In genomic region chr6:31652925-31653724, GRCh38 we compare ENCODE assay signal across 8 cellular contexts. TPM values are rescaled to one million over a fixed set of nuclear protein-coding genes. Genes with fewer than 3 reads are reported as not detected.
DNase-seq lines count a peak whose midpoint lies in the region; ATAC-seq and TF ChIP-seq lines count a peak whose summit lies in the region.

No MANE protein-coding gene starts in this region.

- H3K36me3 ChIP-seq in Caco-2 (ENCODE audit: control insufficient read depth, insufficient read depth, low read length) (peaks cover 7% of the 10 kb centered on the region), PC-3 (ENCODE audit: low read depth, low read length) (peaks cover 23% of the 10 kb centered on the region), hepatocyte (replicated peaks; ENCODE audit: insufficient read depth, low read depth) (no peaks in the 10 kb centered on the region)

- no peaks in the 10 kb centered on the region; the same call in 1 of the 2 replicates for H4K20me1 ChIP-seq in PC-3 (ENCODE audit: low read length)
- no peaks in the 10 kb centered on the region for H4K20me1 ChIP-seq in hepatocyte (ENCODE audit: insufficient read depth, poor library complexity, severe bottlenecking)

- peak; percentile 66 for ATAC-seq in HG03175 (IDR thresholded peaks at IDR 0.05; ENCODE audit: unreplicated experiment)
- peak; percentile 66 for ATAC-seq in PC-3

- H3K36me3 Mint-ChIP-seq in Caco-2 (ENCODE audit: insufficient read depth, unreplicated experiment) = peaks cover 68% of the 10 kb centered on the region

- H3K79me2 ChIP-seq in PC-3 (ENCODE audit: low read length) (peaks cover 46% of the 10 kb centered on the region), hepatocyte (peaks cover 62% of the 10 kb centered on the region)

- peaks cover 36% of the 10 kb centered on the region for H3K4me1 ChIP-seq in Caco-2
- peaks cover 24% of the 10 kb centered on the region for H3K4me1 ChIP-seq in PC-3 (ENCODE audit: insufficient read depth, low read length)
- H3K4me1 ChIP-seq in hepatocyte (ENCODE audit: insufficient read depth) = peaks cover 15% of the 10 kb centered on the region

- CTCF ChIA-PET in Caco-2 (lab: Charles Lee) = interaction anchor here (0.6 to 1.5 kb wide), 4 partner anchors 7 to 210 kb away, joined by 3 to 6 read pairs (median 3); partner anchors contain the start of genes C6orf47, GPANK1 and NEU1
- CTCF ChIA-PET in PC-3 (lab: Charles Lee) = interaction anchor here (0.6 kb wide), 1 partner anchor 1319 kb away, joined by 5 read pairs; no protein-coding TSS in a partner anchor

- no peaks in the 10 kb centered on the region for H3F3A ChIP-seq in PC-3 (ENCODE audit: low read length, unreplicated experiment)

- peak overlapping the region; percentile 90 for H3K4me2 ChIP-seq in PC-3 (ENCODE audit: low read length)
- peak overlapping the region; percentile 87 for H3K4me2 ChIP-seq in hepatocyte

- H2AFZ ChIP-seq in PC-3 (ENCODE audit: low read length) (peak overlapping the region; percentile 69), hepatocyte (peak overlapping the region; percentile 47)

- no peaks in the 10 kb centered on the region for H3K27me3 Mint-ChIP-seq in Caco-2 (ENCODE audit: insufficient read depth, unreplicated experiment)

- H3K27ac ChIP-seq in PC-3 (ENCODE audit: low read length) = peak overlapping the region; percentile 86
- H3K27ac ChIP-seq in adipose tissue (ENCODE audit: low read depth, low read length) = peak overlapping the region; percentile 59
- peak overlapping the region; percentile 99 for H3K27ac ChIP-seq in hepatocyte

- POLR2A ChIA-PET in Caco-2 (lab: Charles Lee) (interaction anchor here (0.7 to 1.8 kb wide), 7 partner anchors 8 to 210 kb away, joined by 3 to 17 read pairs (median 7); partner anchors contain the start of genes C6orf47, GPANK1, HSPA1B and LSM2), PC-3 (lab: Charles Lee; ENCODE audit: unreplicated experiment) (interaction anchor here (0.6 to 0.7 kb wide), 4 partner anchors 10 to 245 kb away, joined by 5 to 14 read pairs (median 9); no protein-coding TSS in a partner anchor)

- BruUV-seq in Caco-2 (replicated peaks; lab: Mats Ljungman, UMichigan) = TSS peak; percentile 95
- BruUV-seq in PC-3 (replicated peaks; lab: Mats Ljungman, UMichigan) = TSS peak; percentile 94

- H3K9me2 ChIP-seq in PC-3 (replicated peaks; ENCODE audit: low read length) = no peaks in the 10 kb centered on the region
- H3K9me2 ChIP-seq in hepatocyte (replicated peaks; ENCODE audit: insufficient read depth) = no peaks in the 10 kb centered on the region

- H3K9me3 Mint-ChIP-seq in Caco-2 (ENCODE audit: unreplicated experiment) = no peaks in the 10 kb centered on the region

- peak overlapping the region; percentile 95 for H3K9ac ChIP-seq in PC-3 (ENCODE audit: low read length)

- TF ChIP-seq CTCF in Caco-2 (IDR thresholded peaks at IDR 0.05; ENCODE audit: insufficient read depth in 1 of 2, low read depth in 1 of 2, low read length in 1 of 2, severe bottlenecking in 1 of 2, unreplicated experiment in 1 of 2) = peak in 1 of 2 experiments; percentile 16
- 0 out of 2 replicates have a peak, but pooled peaks have one; percentile 22 for TF ChIP-seq CTCF in PC-3 (conservative IDR thresholded peaks at IDR 0.05; ENCODE audit: low read depth, low read length)
- peak; percentile 12 for TF ChIP-seq CTCF in hepatocyte (IDR thresholded peaks at IDR 0.05; ENCODE audit: poor library complexity)

- intact Hi-C loops in Caco-2 (cut with micrococcal nuclease; ENCODE audit: unreplicated experiment) (loop anchor here (1.0 to 2.0 kb wide), 3 partner anchors 7 to 32 kb away; partner anchors contain the start of genes C6orf47 and PRRC2A), PC-3 (cut with micrococcal nuclease) (loop anchor here (1.0 kb wide), 1 partner anchor 33 kb away; the partner anchor contains the start of gene PRRC2A)

- no peaks in the 10 kb centered on the region for H3K27me3 ChIP-seq in Caco-2 (replicated peaks; ENCODE audit: control insufficient read depth, insufficient read depth, low read length)
- H3K27me3 ChIP-seq in PC-3 (ENCODE audit: low read length) = no peaks in the 10 kb centered on the region
- H3K27me3 ChIP-seq in hepatocyte = no peaks in the 10 kb centered on the region

- H3K4me3 Mint-ChIP-seq in Caco-2 (ENCODE audit: unreplicated experiment) = peak overlapping the region; percentile 98

- DNase-seq in Caco-2 (peak in 1 of 2 experiments; percentile 90), PC-3 (no peak), hepatocyte (ENCODE audit: low spot score) (peak; percentile 92), renal cortical epithelial cell (ENCODE audit: low read depth) (peak; percentile 83), OCI-M1 (lab: John Stamatoyannopoulos, UW) (no peak)

- peak overlapping the region; percentile 97 for H3K4me3 ChIP-seq in Caco-2 (ENCODE audit: low read depth, low read length)
- peak overlapping the region; percentile 88 for H3K4me3 ChIP-seq in PC-3 (ENCODE audit: low read length)
- H3K4me3 ChIP-seq in hepatocyte = peak overlapping the region; percentile 49

- H3K9me3 ChIP-seq in Caco-2 = no peaks in the 10 kb centered on the region
- no peaks in the 10 kb centered on the region for H3K9me3 ChIP-seq in PC-3 (ENCODE audit: low read length)
- no peaks in the 10 kb centered on the region for H3K9me3 ChIP-seq in hepatocyte (ENCODE audit: low read depth)

- TF ChIP-seq POLR2A in GM19099 (IDR thresholded peaks at IDR 0.05; ENCODE audit: extremely low read depth, insufficient read length, low read depth) = peak; percentile 45

- H3K4me1 Mint-ChIP-seq in Caco-2 (ENCODE audit: low read depth, unreplicated experiment) = peaks cover 26% of the 10 kb centered on the region

- WGBS in adipose tissue, 3 donors = 8 to 9% (median 8%) methylated on average over 35 to 37 of the region's 37 CpGs
- WGBS in hepatocyte (ENCODE audit: low lambda C conversion rate, missing lambda C conversion rate) = 12% methylated on average over 37 of the region's 37 CpGs

- H3K27ac Mint-ChIP-seq in Caco-2 (ENCODE audit: unreplicated experiment) = peak overlapping the region; percentile 99

RNA-seq across cellular contexts. Expression of gene BAG6, which starts 0.7 kb away (rescaled TPM):
- 354 and 376 TPM in 2 replicates for total RNA-seq in Caco-2 (2022)
- total RNA-seq in PC-3 (2014; rRNA removed) = 320 and 365 TPM in 2 replicates
- polyA plus RNA-seq in adipose tissue = 100 to 1,000 TPM; 109 to 202 (median 189) TPM
- 113 and 148 TPM in 2 replicates for total RNA-seq in hepatocyte
- polyA plus RNA-seq in hepatocyte = 84.6 and 85.7 TPM in 2 replicates
- 130 and 241 TPM in 2 replicates for total RNA-seq in renal cortical epithelial cell

RNA-seq across cellular contexts. Expression of gene APOM, which starts 2.6 kb away (rescaled TPM):
- total RNA-seq in Caco-2 (2022) (14.8 and 15.8 TPM in 2 replicates), PC-3 (2014; rRNA removed) (1.6 and 2.2 TPM in 2 replicates), hepatocyte (9.3 and 10.4 TPM in 2 replicates), renal cortical epithelial cell (0.69 and 0.80 TPM in 2 replicates)
- polyA plus RNA-seq in adipose tissue (1 to 10 TPM; 2.0 to 6.5 (median 3.6) TPM), hepatocyte (28.2 and 40.7 TPM in 2 replicates)

RNA-seq across cellular contexts. Expression of gene C6orf47, which starts 7.5 kb away (rescaled TPM):
- total RNA-seq in Caco-2 (2022) (19.4 and 19.7 TPM in 2 replicates), PC-3 (2014; rRNA removed) (26.3 and 33.2 TPM in 2 replicates), hepatocyte (21.3 and 23.3 TPM in 2 replicates), renal cortical epithelial cell (28.6 and 32.0 TPM in 2 replicates)
- polyA plus RNA-seq in adipose tissue (10 to 100 TPM in 2 of 3 donors, 1 to 10 TPM in 1; 8.8 to 17.0 (median 14.1) TPM), hepatocyte (19.8 and 25.4 TPM in 2 replicates)

RNA-seq across cellular contexts. Expression of gene GPANK1, which starts 11.7 kb away (rescaled TPM):
- total RNA-seq in Caco-2 (2022) (20.3 TPM in 2 replicates), PC-3 (2014; rRNA removed) (11.8 and 14.9 TPM in 2 replicates), hepatocyte (11.5 and 18.1 TPM in 2 replicates), renal cortical epithelial cell (9.1 and 16.0 TPM in 2 replicates)
- polyA plus RNA-seq in adipose tissue (10 to 100 TPM in 2 of 3 donors, 1 to 10 TPM in 1; 9.7 to 16.6 (median 14.0) TPM), hepatocyte (18.5 and 23.8 TPM in 2 replicates)

RNA-seq across cellular contexts. Expression of gene CSNK2B, which starts 12.8 kb away (rescaled TPM):
- total RNA-seq in Caco-2 (2022) = 219 and 221 TPM in 2 replicates
- total RNA-seq in PC-3 (2014; rRNA removed) = 227 and 267 TPM in 2 replicates
- 100 to 1,000 TPM; 103 to 186 (median 172) TPM for polyA plus RNA-seq in adipose tissue
- total RNA-seq in hepatocyte = 155 and 185 TPM in 2 replicates
- 181 and 202 TPM in 2 replicates for polyA plus RNA-seq in hepatocyte
- total RNA-seq in renal cortical epithelial cell = 116 and 121 TPM in 2 replicates

Comparison
In these comparisons a context has a peak if more than half of its experiments do, and no peak if none do; other contexts are left out.
1. DNase-seq: peak in hepatocyte (single experiment) and renal cortical epithelial cell (single experiment); none in PC-3 (single experiment) and OCI-M1 (single experiment).
2. Peak in every context shown above with its lines, with median percentiles within 50 percentile points of each other: H3K4me3 ChIP-seq and H3K27ac ChIP-seq.